In genomic region chr19:31974941-31975340, GRCh38 we compare ENCODE assay signal across 30 cellular contexts.
"Had no signal": no experiment of that assay in that cellular context is flagged by ENCODE, and none has a peak within 500 bp of the region (broad histone marks: within the 10 kb centered on the region; RNA-seq: fewer than 3 reads in every experiment).

No MANE protein-coding gene starts in this region.

- H3K9me3 ChIP-seq: ascending aorta, breast epithelium, colonic mucosa had no signal

- H3K4me1 ChIP-seq: ascending aorta, breast epithelium, colonic mucosa had no signal

- H3K27me3 Mint-ChIP-seq: activated CD4-positive, alpha-beta memory T cell treated with anti-CD3 and anti-CD28 coated beads for 36 hours; activated CD4-positive, alpha-beta T cell treated with anti-CD3 and anti-CD28 coated beads, Interleukin-2, amount 10 ng/mL, durations not matched to agents 24 days and 14 days; activated CD8-positive, alpha-beta memory T cell treated with anti-CD3 and anti-CD28 coated beads, Interleukin-2, amount 10 ng/mL, durations not matched to agents 7 days and 5 days; activated naive CD4-positive, alpha-beta T cell treated with anti-CD3 and anti-CD28 coated beads, Interleukin-2, amount 10 ng/mL, durations not matched to agents 7 days and 5 days; activated naive CD8-positive, alpha-beta T cell treated with anti-CD3 and anti-CD28 coated beads, Interleukin-2, amount 10 ng/mL, durations not matched to agents 7 days and 5 days had no signal

- H3K4me3 Mint-ChIP-seq: activated CD4-positive, alpha-beta memory T cell treated with anti-CD3 and anti-CD28 coated beads for 36 hours; activated CD4-positive, alpha-beta T cell treated with anti-CD3 and anti-CD28 coated beads for 36 hours; activated CD4-positive, alpha-beta T cell treated with anti-CD3 and anti-CD28 coated beads, Interleukin-2, amount 10 ng/mL, durations not matched to agents 24 days and 14 days; activated CD8-positive, alpha-beta memory T cell treated with anti-CD3 and anti-CD28 coated beads, Interleukin-2, amount 10 ng/mL, durations not matched to agents 7 days and 5 days; activated CD8-positive, alpha-beta T cell treated with anti-CD3 and anti-CD28 coated beads, Interleukin-2, amount 10 ng/mL, durations not matched to agents 7 days and 5 days; activated naive CD4-positive, alpha-beta T cell treated with anti-CD3 and anti-CD28 coated beads, Interleukin-2, amount 10 ng/mL, durations not matched to agents 7 days and 5 days; activated naive CD8-positive, alpha-beta T cell treated with anti-CD3 and anti-CD28 coated beads, Interleukin-2, amount 10 ng/mL, durations not matched to agents 7 days and 5 days; activated T-helper 1 cell treated with anti-CD3 and anti-CD28 coated beads, Interleukin-12 subunit alpha, Interleukin-12 subunit beta, Interleukin-2, Interleukin-4 antibody, amounts not matched to agents 30 ng/mL and 10 ng/mL and 1 ng/mL, durations not matched to agents 14 hours and 24 hours and 36 hours; brain; effector memory CD8-positive, alpha-beta T cell had no signal

- H3K36me3 Mint-ChIP-seq: activated CD4-positive, alpha-beta memory T cell treated with anti-CD3 and anti-CD28 coated beads for 36 hours; activated CD8-positive, alpha-beta memory T cell treated with anti-CD3 and anti-CD28 coated beads, Interleukin-2, amount 10 ng/mL, durations not matched to agents 7 days and 5 days; activated naive CD4-positive, alpha-beta T cell treated with anti-CD3 and anti-CD28 coated beads, Interleukin-2, amount 10 ng/mL, durations not matched to agents 7 days and 5 days; activated naive CD8-positive, alpha-beta T cell treated with anti-CD3 and anti-CD28 coated beads, Interleukin-2, amount 10 ng/mL, durations not matched to agents 7 days and 5 days; brain had no signal

- DNase-seq: activated CD4-positive, alpha-beta memory T cell treated with anti-CD3 and anti-CD28 coated beads for 36 hours; activated CD4-positive, alpha-beta T cell treated with anti-CD3 and anti-CD28 coated beads for 36 hours; activated CD4-positive, alpha-beta T cell treated with anti-CD3 and anti-CD28 coated beads, Interleukin-2, amount 10 ng/mL, durations not matched to agents 24 days and 14 days; activated CD4-positive, CD25-positive, alpha-beta regulatory T cell; activated CD4-positive, CD25-positive, alpha-beta regulatory T cell treated with anti-CD3 and anti-CD28 coated beads, Interleukin-2, amount 50 U/mL, for 72 hours; activated CD8-positive, alpha-beta memory T cell treated with anti-CD3 and anti-CD28 coated beads, Interleukin-2, amount 10 ng/mL, durations not matched to agents 7 days and 5 days; activated CD8-positive, alpha-beta memory T cell treated with anti-CD3 and anti-CD28 coated beads, Interleukin-2, amount 50 U/mL, for 4 hours; activated CD8-positive, alpha-beta T cell treated with anti-CD3 and anti-CD28 coated beads, Interleukin-2, amount 10 ng/mL, durations not matched to agents 7 days and 5 days; activated effector memory CD4-positive, alpha-beta T cell treated with anti-CD3 and anti-CD28 coated beads, Interleukin-2, amount 50 U/mL, for 16 hours; activated naive CD4-positive, alpha-beta T cell treated with anti-CD3 and anti-CD28 coated beads, Interleukin-2, amount 10 ng/mL, durations not matched to agents 7 days and 5 days; activated naive CD8-positive, alpha-beta T cell treated with anti-CD3 and anti-CD28 coated beads, Interleukin-2, amount 10 ng/mL, durations not matched to agents 7 days and 5 days; activated T-cell treated with anti-CD3 and anti-CD28 coated beads, Interleukin-2, amount 50 U/mL, for 1 hour; activated T-cell treated with anti-CD3 and anti-CD28 coated beads, Interleukin-2, amount 50 U/mL, for 48 hours; central memory CD4-positive, alpha-beta T cell; cerebellar nuclear complex; colonic mucosa; dermis blood vessel endothelial cell; effector CD4-positive, alpha-beta T cell; effector memory CD8-positive, alpha-beta T cell; foreskin fibroblast; head of caudate nucleus; T-helper 2 cell had no signal

- ATAC-seq: activated CD4-positive, alpha-beta T cell treated with anti-CD3 and anti-CD28 coated beads for 36 hours; activated CD8-positive, alpha-beta memory T cell treated with anti-CD3 and anti-CD28 coated beads, Interleukin-2, amount 10 ng/mL, durations not matched to agents 7 days and 5 days; activated CD8-positive, alpha-beta T cell treated with anti-CD3 and anti-CD28 coated beads, Interleukin-2, amount 10 ng/mL, durations not matched to agents 7 days and 5 days; activated naive CD4-positive, alpha-beta T cell treated with anti-CD3 and anti-CD28 coated beads, Interleukin-2, amount 50 U/mL, for 72 hours; effector memory CD8-positive, alpha-beta T cell; esophagus mucosa had no signal

- H3K27ac Mint-ChIP-seq: activated CD4-positive, alpha-beta memory T cell treated with anti-CD3 and anti-CD28 coated beads for 36 hours; activated CD4-positive, alpha-beta T cell treated with anti-CD3 and anti-CD28 coated beads for 36 hours; activated CD4-positive, alpha-beta T cell treated with anti-CD3 and anti-CD28 coated beads, Interleukin-2, amount 10 ng/mL, durations not matched to agents 24 days and 14 days; activated CD8-positive, alpha-beta memory T cell treated with anti-CD3 and anti-CD28 coated beads, Interleukin-2, amount 10 ng/mL, durations not matched to agents 7 days and 5 days; activated CD8-positive, alpha-beta T cell treated with anti-CD3 and anti-CD28 coated beads, Interleukin-2, amount 10 ng/mL, durations not matched to agents 7 days and 5 days; activated naive CD4-positive, alpha-beta T cell treated with anti-CD3 and anti-CD28 coated beads, Interleukin-2, amount 10 ng/mL, durations not matched to agents 7 days and 5 days; activated naive CD4-positive, alpha-beta T cell treated with anti-CD3 and anti-CD28 coated beads, Interleukin-2, amount 50 U/mL, for 72 hours; activated naive CD8-positive, alpha-beta T cell treated with anti-CD3 and anti-CD28 coated beads, Interleukin-2, amount 10 ng/mL, durations not matched to agents 7 days and 5 days; activated T-helper 1 cell treated with anti-CD3 and anti-CD28 coated beads, Interleukin-12 subunit alpha, Interleukin-12 subunit beta, Interleukin-2, Interleukin-4 antibody, amounts not matched to agents 30 ng/mL and 10 ng/mL and 1 ng/mL, durations not matched to agents 14 hours and 24 hours and 36 hours; activated T-helper 2 cell treated with anti-CD3 and anti-CD28 coated beads, Interferon-gamma antibody, Interleukin-2, Interleukin-4, amounts not matched to agents 10 μg/mL and 5 μg/mL and 100 μg/mL, durations not matched to agents 14 hours and 24 hours and 36 hours; effector memory CD8-positive, alpha-beta T cell had no signal

- H3K27me3 ChIP-seq: ascending aorta, breast epithelium, cardiac muscle cell, colonic mucosa had no signal

- H3K36me3 ChIP-seq: ascending aorta, breast epithelium, cardiac muscle cell, colonic mucosa had no signal

- H3K4me1 Mint-ChIP-seq: activated CD4-positive, alpha-beta T cell treated with anti-CD3 and anti-CD28 coated beads for 36 hours; activated CD4-positive, alpha-beta T cell treated with anti-CD3 and anti-CD28 coated beads, Interleukin-2, amount 10 ng/mL, durations not matched to agents 24 days and 14 days; activated CD8-positive, alpha-beta memory T cell treated with anti-CD3 and anti-CD28 coated beads, Interleukin-2, amount 10 ng/mL, durations not matched to agents 7 days and 5 days; activated naive CD4-positive, alpha-beta T cell treated with anti-CD3 and anti-CD28 coated beads, Interleukin-2, amount 10 ng/mL, durations not matched to agents 7 days and 5 days; activated naive CD8-positive, alpha-beta T cell treated with anti-CD3 and anti-CD28 coated beads, Interleukin-2, amount 10 ng/mL, durations not matched to agents 7 days and 5 days; brain had no signal

- H3K27ac ChIP-seq: ascending aorta, breast epithelium, cardiac muscle cell, colonic mucosa had no signal

- H3K9me3 Mint-ChIP-seq: activated CD4-positive, alpha-beta memory T cell treated with anti-CD3 and anti-CD28 coated beads for 36 hours; activated CD4-positive, alpha-beta T cell treated with anti-CD3 and anti-CD28 coated beads, Interleukin-2, amount 10 ng/mL, durations not matched to agents 24 days and 14 days; activated naive CD8-positive, alpha-beta T cell treated with anti-CD3 and anti-CD28 coated beads, Interleukin-2, amount 10 ng/mL, durations not matched to agents 7 days and 5 days; activated T-helper 1 cell treated with anti-CD3 and anti-CD28 coated beads, Interleukin-12 subunit alpha, Interleukin-12 subunit beta, Interleukin-2, Interleukin-4 antibody, amounts not matched to agents 30 ng/mL and 10 ng/mL and 1 ng/mL, durations not matched to agents 14 hours and 24 hours and 36 hours had no signal

- H3K4me3 ChIP-seq: ascending aorta, breast epithelium, cardiac muscle cell, colonic mucosa had no signal
